In the genomic region with DNA sequence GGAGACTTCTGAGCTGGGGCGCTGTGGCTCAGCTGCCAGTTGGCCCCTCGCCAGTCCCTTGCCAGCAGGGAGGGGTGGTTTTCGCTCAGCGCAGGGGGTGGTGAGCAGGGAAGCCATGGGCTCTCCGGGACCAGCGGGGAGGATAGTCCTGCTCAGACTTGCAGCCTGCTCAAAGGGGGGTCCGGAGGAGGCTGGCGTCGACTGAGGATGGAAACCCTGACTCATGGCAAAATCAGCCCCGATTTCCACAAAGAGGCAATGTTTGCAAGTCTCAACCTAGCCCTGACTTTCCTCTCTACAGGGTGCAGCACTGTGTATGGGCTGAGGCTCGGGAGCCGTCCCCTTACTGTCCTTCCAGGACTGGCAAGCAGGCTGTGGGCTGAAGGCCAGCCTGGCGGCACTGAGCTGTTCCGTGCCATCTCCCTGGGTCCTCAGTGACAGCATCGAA, we compare ENCODE assay signal across 9 cellular contexts. TPM values are rescaled to one million over a fixed set of nuclear protein-coding genes. Genes with fewer than 3 reads are reported as not detected.
DNase-seq lines count a peak whose midpoint lies in the region; ATAC-seq, FAIRE-seq and TF ChIP-seq lines count a peak whose summit lies in the region.
"Had no signal": no experiment of that assay in that cellular context is flagged by ENCODE, and none has a peak within 500 bp of the region (broad histone marks: within the 10 kb centered on the region; RNA-seq: fewer than 3 reads in every experiment).

No MANE protein-coding gene starts in this region.

- H3K9me3 ChIP-seq in heart left ventricle (no peaks in the 10 kb centered on the region), suprapubic skin (no peaks in the 10 kb centered on the region)

- peaks cover 0 to 70% (median 0%) of the 10 kb centered on the region in 9 donors for H3K36me3 ChIP-seq in heart left ventricle
- peaks cover 29% of the 10 kb centered on the region for H3K36me3 ChIP-seq in suprapubic skin

- H3K27me3 ChIP-seq in heart left ventricle (no peaks in the 10 kb centered on the region), suprapubic skin (no peaks in the 10 kb centered on the region)

- 44 to 59% (median 52%) methylated on average over 14 to 15 of the region's 15 CpGs for WGBS in heart left ventricle, 4 donors
- WGBS in suprapubic skin: 17% methylated on average over 13 of the region's 15 CpGs

- ATAC-seq in heart left ventricle (peak; percentile 64 to 83 (median 76)), GM18517 (IDR thresholded peaks at IDR 0.05; ENCODE audit: unreplicated experiment) (no peak), GM19324 (IDR thresholded peaks at IDR 0.05; ENCODE audit: low FRiP score, unreplicated experiment) (no peak)

- TF ChIP-seq EP300 in suprapubic skin (IDR thresholded peaks at IDR 0.05): no peak

- no peak overlapping the region for H3K4me3 ChIP-seq in heart left ventricle
- H3K4me3 ChIP-seq in suprapubic skin: peak overlapping the region; percentile 25

- intact Hi-C loops in heart left ventricle (cut with DNase I): no loop called here

- H3K27ac ChIP-seq in heart left ventricle: peak overlapping the region in 10 of 12 donors; percentile 3 to 69 (median 26)
- H3K27ac ChIP-seq in suprapubic skin: peak overlapping the region; percentile 88

- H3K4me1 ChIP-seq in heart left ventricle (peaks cover 0 to 21% (median 14%) of the 10 kb centered on the region in 12 donors), suprapubic skin (peaks cover 67% of the 10 kb centered on the region)

- TF ChIP-seq POLR2A in H54 (IDR thresholded peaks at IDR 0.05; ENCODE audit: low read depth, low read length): no peak
- TF ChIP-seq POLR2A in heart left ventricle (IDR thresholded peaks at IDR 0.05): no peak
- no peak for TF ChIP-seq POLR2A in suprapubic skin (IDR thresholded peaks at IDR 0.05)

- TF ChIP-seq CTCF in heart left ventricle (IDR thresholded peaks at IDR 0.05) (no peak), suprapubic skin (IDR thresholded peaks at IDR 0.05) (no peak)

- peak; percentile 96 for FAIRE-seq in H54 (lab: Jason Lieb, UNC)
- FAIRE-seq: colon had no signal

- peak; percentile 74 for DNase-seq in H54 (ENCODE audit: insufficient read length, low spot score)
- DNase-seq in T1000 (lab: John Stamatoyannopoulos, UW): peak; percentile 85
- DNase-seq in heart left ventricle: peak in 3 of 5 donors; percentile 60 to 74 (median 62)
- DNase-seq in suprapubic skin (ENCODE audit: low spot score in 2 of 2): peak in 1 of 2 donors; percentile 87
- DNase-seq in activated naive CD4-positive, alpha-beta T cell treated with anti-CD3 and anti-CD28 coated beads, Interleukin-2, amount 50 U/mL, for 16 hours: no peak
- no peak for DNase-seq in Kasumi-1 (lab: John Stamatoyannopoulos, UW)

RNA-seq across cellular contexts. Expression of gene FBLN1, which starts 35.1 kb away (rescaled TPM):
- total RNA-seq in heart left ventricle: 100 to 1,000 TPM in 1 of 9 donors, 10 to 100 TPM in 8; 30.0 to 239 (median 50.3) TPM
- 10 to 100 TPM; 22.4 to 36.8 TPM for polyA plus RNA-seq in heart left ventricle
- 100 to 1,000 TPM; 111 to 174 (median 139) TPM for total RNA-seq in suprapubic skin

Comparison
In these comparisons a context has a peak if more than half of its experiments do, and no peak if none do; other contexts are left out.
1. DNase-seq: peak in H54 (single experiment), T1000 (single experiment) and heart left ventricle (3 of 5); none in activated naive CD4-positive, alpha-beta T cell treated with anti-CD3 and anti-CD28 coated beads, Interleukin-2, amount 50 U/mL, for 16 hours (single experiment) and Kasumi-1 (0 of 2).
2. ATAC-seq: peak in heart left ventricle (4 of 4); none in GM18517 (single experiment) and GM19324 (single experiment).